Comparison of ENCODE assay signal across 1 cellular context in the genomic region with DNA sequence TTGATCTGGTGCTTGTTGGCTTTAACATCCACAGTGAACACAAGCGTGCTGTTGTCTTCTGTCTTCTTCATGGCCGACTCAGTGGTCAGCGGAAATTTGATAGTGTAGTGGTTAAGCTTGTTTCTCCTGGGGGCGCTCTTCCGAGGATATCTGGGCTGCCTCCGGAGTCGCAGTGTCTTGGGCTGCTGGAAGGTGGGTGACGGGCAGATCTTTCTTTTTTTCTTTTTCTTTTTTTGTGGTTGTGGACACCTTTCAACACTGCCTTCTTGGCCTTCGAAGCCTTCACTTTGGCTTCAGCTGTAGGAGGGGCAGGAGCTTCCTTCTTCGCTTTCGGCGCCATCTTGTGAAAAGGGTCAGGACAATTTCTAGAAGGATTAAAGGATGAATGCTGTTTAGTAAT.
TF ChIP-seq lines count a peak whose summit lies in the region.

No MANE protein-coding gene starts in this region.

TF ChIP-seq in GM23338, 12 proteins besides CTCF, POLR2A, EP300 and RAD21 (continued from another document):
- TF ChIP-seq, protein P1, sequence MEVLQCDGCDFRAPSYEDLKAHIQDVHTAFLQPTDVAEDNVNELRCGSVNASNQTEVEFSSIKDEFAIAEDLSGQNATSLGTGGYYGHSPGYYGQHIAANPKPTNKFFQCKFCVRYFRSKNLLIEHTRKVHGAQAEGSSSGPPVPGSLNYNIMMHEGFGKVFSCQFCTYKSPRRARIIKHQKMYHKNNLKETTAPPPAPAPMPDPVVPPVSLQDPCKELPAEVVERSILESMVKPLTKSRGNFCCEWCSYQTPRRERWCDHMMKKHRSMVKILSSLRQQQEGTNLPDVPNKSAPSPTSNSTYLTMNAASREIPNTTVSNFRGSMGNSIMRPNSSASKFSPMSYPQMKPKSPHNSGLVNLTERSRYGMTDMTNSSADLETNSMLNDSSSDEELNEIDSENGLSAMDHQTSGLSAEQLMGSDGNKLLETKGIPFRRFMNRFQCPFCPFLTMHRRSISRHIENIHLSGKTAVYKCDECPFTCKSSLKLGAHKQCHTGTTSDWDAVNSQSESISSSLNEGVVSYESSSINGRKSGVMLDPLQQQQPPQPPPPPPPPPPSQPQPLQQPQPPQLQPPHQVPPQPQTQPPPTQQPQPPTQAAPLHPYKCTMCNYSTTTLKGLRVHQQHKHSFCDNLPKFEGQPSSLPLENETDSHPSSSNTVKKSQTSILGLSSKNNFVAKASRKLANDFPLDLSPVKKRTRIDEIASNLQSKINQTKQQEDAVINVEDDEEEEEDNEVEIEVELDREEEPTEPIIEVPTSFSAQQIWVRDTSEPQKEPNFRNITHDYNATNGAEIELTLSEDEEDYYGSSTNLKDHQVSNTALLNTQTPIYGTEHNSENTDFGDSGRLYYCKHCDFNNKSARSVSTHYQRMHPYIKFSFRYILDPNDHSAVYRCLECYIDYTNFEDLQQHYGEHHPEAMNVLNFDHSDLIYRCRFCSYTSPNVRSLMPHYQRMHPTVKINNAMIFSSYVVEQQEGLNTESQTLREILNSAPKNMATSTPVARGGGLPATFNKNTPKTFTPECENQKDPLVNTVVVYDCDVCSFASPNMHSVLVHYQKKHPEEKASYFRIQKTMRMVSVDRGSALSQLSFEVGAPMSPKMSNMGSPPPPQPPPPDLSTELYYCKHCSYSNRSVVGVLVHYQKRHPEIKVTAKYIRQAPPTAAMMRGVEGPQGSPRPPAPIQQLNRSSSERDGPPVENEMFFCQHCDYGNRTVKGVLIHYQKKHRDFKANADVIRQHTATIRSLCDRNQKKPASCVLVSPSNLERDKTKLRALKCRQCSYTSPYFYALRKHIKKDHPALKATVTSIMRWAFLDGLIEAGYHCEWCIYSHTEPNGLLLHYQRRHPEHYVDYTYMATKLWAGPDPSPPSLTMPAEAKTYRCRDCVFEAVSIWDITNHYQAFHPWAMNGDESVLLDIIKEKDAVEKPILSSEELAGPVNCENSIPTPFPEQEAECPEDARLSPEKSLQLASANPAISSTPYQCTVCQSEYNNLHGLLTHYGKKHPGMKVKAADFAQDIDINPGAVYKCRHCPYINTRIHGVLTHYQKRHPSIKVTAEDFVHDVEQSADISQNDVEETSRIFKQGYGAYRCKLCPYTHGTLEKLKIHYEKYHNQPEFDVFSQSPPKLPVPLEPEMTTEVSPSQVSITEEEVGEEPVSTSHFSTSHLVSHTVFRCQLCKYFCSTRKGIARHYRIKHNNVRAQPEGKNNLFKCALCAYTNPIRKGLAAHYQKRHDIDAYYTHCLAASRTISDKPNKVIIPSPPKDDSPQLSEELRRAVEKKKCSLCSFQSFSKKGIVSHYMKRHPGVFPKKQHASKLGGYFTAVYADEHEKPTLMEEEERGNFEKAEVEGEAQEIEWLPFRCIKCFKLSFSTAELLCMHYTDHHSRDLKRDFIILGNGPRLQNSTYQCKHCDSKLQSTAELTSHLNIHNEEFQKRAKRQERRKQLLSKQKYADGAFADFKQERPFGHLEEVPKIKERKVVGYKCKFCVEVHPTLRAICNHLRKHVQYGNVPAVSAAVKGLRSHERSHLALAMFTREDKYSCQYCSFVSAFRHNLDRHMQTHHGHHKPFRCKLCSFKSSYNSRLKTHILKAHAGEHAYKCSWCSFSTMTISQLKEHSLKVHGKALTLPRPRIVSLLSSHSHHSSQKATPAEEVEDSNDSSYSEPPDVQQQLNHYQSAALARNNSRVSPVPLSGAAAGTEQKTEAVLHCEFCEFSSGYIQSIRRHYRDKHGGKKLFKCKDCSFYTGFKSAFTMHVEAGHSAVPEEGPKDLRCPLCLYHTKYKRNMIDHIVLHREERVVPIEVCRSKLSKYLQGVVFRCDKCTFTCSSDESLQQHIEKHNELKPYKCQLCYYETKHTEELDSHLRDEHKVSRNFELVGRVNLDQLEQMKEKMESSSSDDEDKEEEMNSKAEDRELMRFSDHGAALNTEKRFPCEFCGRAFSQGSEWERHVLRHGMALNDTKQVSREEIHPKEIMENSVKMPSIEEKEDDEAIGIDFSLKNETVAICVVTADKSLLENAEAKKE (CRISPR knock-in tag; IDR thresholded peaks at IDR 0.05), result no peak
- no peak for TF ChIP-seq JUNB (IDR thresholded peaks at IDR 0.05; ENCODE audit: unreplicated experiment)
- TF ChIP-seq, protein P2, sequence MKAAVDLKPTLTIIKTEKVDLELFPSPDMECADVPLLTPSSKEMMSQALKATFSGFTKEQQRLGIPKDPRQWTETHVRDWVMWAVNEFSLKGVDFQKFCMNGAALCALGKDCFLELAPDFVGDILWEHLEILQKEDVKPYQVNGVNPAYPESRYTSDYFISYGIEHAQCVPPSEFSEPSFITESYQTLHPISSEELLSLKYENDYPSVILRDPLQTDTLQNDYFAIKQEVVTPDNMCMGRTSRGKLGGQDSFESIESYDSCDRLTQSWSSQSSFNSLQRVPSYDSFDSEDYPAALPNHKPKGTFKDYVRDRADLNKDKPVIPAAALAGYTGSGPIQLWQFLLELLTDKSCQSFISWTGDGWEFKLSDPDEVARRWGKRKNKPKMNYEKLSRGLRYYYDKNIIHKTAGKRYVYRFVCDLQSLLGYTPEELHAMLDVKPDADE (IDR thresholded peaks at IDR 0.05), result no peak
- TF ChIP-seq CREB1 (CRISPR knock-in tag; IDR thresholded peaks at IDR 0.05; ENCODE audit: low read depth), result no peak
- no peak for TF ChIP-seq NANOG (IDR thresholded peaks at IDR 0.05; ENCODE audit: borderline replicate concordance)
- no peak for TF ChIP-seq ZNF331 (CRISPR knock-in tag; IDR thresholded peaks at IDR 0.05; ENCODE audit: low read depth)
- no peak for TF ChIP-seq ZNF114 (CRISPR knock-in tag; IDR thresholded peaks at IDR 0.05)
- TF ChIP-seq EZH2phosphoT487 (IDR thresholded peaks at IDR 0.05; ENCODE audit: unreplicated experiment), result no peak
- no peak for TF ChIP-seq POLR2AphosphoS5 (IDR thresholded peaks at IDR 0.05; ENCODE audit: low read depth)
